ENCODE assay signal across 2 cellular contexts in genomic region chr10:20883552-20883951, GRCh38.
TF ChIP-seq lines count a peak whose summit lies in the region.

No MANE protein-coding gene starts in this region.

TF ChIP-seq in HepG2, 621 proteins besides CTCF, POLR2A, EP300 and RAD21:
- no peak for TF ChIP-seq BHLHE40 (IDR thresholded peaks at IDR 0.05; ENCODE audit: low read length)
- peak; percentile 98 to 99 for TF ChIP-seq MAFK (conservative IDR thresholded peaks at IDR 0.05 in 1 of 2, IDR thresholded peaks at IDR 0.05 in 1 of 2; ENCODE audit: low read length in 2 of 2)
- TF ChIP-seq SMAD1 (CRISPR knock-in tag; IDR thresholded peaks at IDR 0.05; ENCODE audit: borderline replicate concordance, low read depth): no peak
- TF ChIP-seq MAFF (IDR thresholded peaks at IDR 0.05; ENCODE audit: low read depth, low read length): peak; percentile 98

TF ChIP-seq in K562, 482 proteins besides CTCF, POLR2A, EP300 and RAD21:
- no peak for TF ChIP-seq ZNF551 (CRISPR knock-in tag; IDR thresholded peaks at IDR 0.05)
- TF ChIP-seq ZNF431 (CRISPR knock-in tag; IDR thresholded peaks at IDR 0.05): no peak
- TF ChIP-seq ZFP36 (IDR thresholded peaks at IDR 0.05; ENCODE audit: low read depth, low read length, partially characterized antibody): no peak
- TF ChIP-seq C11orf30 (IDR thresholded peaks at IDR 0.05; ENCODE audit: low read depth): peak; percentile 89
- TF ChIP-seq MAFF (IDR thresholded peaks at IDR 0.05; ENCODE audit: low read length): peak; percentile 94
- TF ChIP-seq ZNF316 (IDR thresholded peaks at IDR 0.05): peak; percentile 94
- peak; percentile 92 for TF ChIP-seq MAFG (tag; conservative IDR thresholded peaks at IDR 0.05)
- TF ChIP-seq MAFK (IDR thresholded peaks at IDR 0.05; ENCODE audit: low read length): peak; percentile 96
